In genomic region chr5:72954389-72954788, GRCh38 we compare ENCODE assay signal across 2 cellular contexts.
TF ChIP-seq lines count a peak whose summit lies in the region.

No MANE protein-coding gene starts in this region.

TF ChIP-seq in IMR-90, 13 proteins besides CTCF, POLR2A, EP300 and RAD21:
- TF ChIP-seq CEBPB (IDR thresholded peaks at IDR 0.05; ENCODE audit: low read depth, low read length) = no peak
- no peak for TF ChIP-seq MAFK (IDR thresholded peaks at IDR 0.05; ENCODE audit: low read depth, low read length)
- no peak for TF ChIP-seq SMC3 (IDR thresholded peaks at IDR 0.05; ENCODE audit: low read depth, low read length)
- TF ChIP-seq, protein P1, sequence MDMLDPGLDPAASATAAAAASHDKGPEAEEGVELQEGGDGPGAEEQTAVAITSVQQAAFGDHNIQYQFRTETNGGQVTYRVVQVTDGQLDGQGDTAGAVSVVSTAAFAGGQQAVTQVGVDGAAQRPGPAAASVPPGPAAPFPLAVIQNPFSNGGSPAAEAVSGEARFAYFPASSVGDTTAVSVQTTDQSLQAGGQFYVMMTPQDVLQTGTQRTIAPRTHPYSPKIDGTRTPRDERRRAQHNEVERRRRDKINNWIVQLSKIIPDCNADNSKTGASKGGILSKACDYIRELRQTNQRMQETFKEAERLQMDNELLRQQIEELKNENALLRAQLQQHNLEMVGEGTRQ (IDR thresholded peaks at IDR 0.05; ENCODE audit: low read depth, low read length) = no peak
- TF ChIP-seq RFX5 (IDR thresholded peaks at IDR 0.05; ENCODE audit: low read depth, low read length) = no peak
- TF ChIP-seq BHLHE40 (IDR thresholded peaks at IDR 0.05; ENCODE audit: low read depth, low read length) = no peak
- no peak for TF ChIP-seq FOS (IDR thresholded peaks at IDR 0.05; ENCODE audit: low read depth, low read length)
- TF ChIP-seq MXI1 (IDR thresholded peaks at IDR 0.05; ENCODE audit: borderline replicate concordance, low read depth, low read length) = no peak
- TF ChIP-seq, protein P2, sequence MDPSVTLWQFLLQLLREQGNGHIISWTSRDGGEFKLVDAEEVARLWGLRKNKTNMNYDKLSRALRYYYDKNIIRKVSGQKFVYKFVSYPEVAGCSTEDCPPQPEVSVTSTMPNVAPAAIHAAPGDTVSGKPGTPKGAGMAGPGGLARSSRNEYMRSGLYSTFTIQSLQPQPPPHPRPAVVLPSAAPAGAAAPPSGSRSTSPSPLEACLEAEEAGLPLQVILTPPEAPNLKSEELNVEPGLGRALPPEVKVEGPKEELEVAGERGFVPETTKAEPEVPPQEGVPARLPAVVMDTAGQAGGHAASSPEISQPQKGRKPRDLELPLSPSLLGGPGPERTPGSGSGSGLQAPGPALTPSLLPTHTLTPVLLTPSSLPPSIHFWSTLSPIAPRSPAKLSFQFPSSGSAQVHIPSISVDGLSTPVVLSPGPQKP (IDR thresholded peaks at IDR 0.05; ENCODE audit: borderline replicate concordance, low read depth, low read length) = no peak
- TF ChIP-seq CHD1 (IDR thresholded peaks at IDR 0.05; ENCODE audit: low read depth, low read length) = no peak
- TF ChIP-seq NFE2L2 (IDR thresholded peaks at IDR 0.05; ENCODE audit: low read depth, low read length) = no peak
- no peak for TF ChIP-seq RCOR1 (IDR thresholded peaks at IDR 0.05; ENCODE audit: insufficient replicate concordance, low read length)
- no peak for TF ChIP-seq MAZ (IDR thresholded peaks at IDR 0.05; ENCODE audit: borderline replicate concordance, low read depth, low read length)

TF ChIP-seq in endothelial cell of umbilical vein, 7 proteins besides CTCF, POLR2A, EP300 and RAD21:
- TF ChIP-seq FOS (IDR thresholded peaks at IDR 0.05; ENCODE audit: borderline replicate concordance, insufficient read depth, low read length) (no peak), EZH2 (IDR thresholded peaks at IDR 0.05; ENCODE audit: borderline replicate concordance, low read depth, low read length, severe bottlenecking) (no peak), MYC (IDR thresholded peaks at IDR 0.05; ENCODE audit: low read depth, low read length) (no peak)
TF ChIP-seq in endothelial cell of umbilical vein: peak in this region for 0.
